17 cellular contexts compared by ENCODE assay signal in genomic region chr2:46320141-46320567, GRCh38. TPM values are rescaled to one million over a fixed set of nuclear protein-coding genes. Genes with fewer than 3 reads are reported as not detected.
DNase-seq lines count a peak whose midpoint lies in the region; ATAC-seq, FAIRE-seq and TF ChIP-seq lines count a peak whose summit lies in the region.
"Had no signal": no experiment of that assay in that cellular context is flagged by ENCODE, and none has a peak within 500 bp of the region (broad histone marks: within the 10 kb centered on the region; RNA-seq: fewer than 3 reads in every experiment).

No MANE protein-coding gene starts in this region.

- no peak for FAIRE-seq in HTR-8/SVneo (lab: Jason Lieb, UNC)

- H3K4me3 ChIP-seq in right atrium auricular region, result no peak overlapping the region
- peak overlapping the region in 1 of 4 donors; percentile 33 for H3K4me3 ChIP-seq in esophagus squamous epithelium
- H3K4me3 ChIP-seq in mucosa of stomach (ENCODE audit: low read length), result no peak overlapping the region
- H3K4me3 ChIP-seq in uterus, result no peak overlapping the region
- H3K4me3 ChIP-seq in HAP-1, result no peak overlapping the region
- peak overlapping the region in 1 of 3 donors; percentile 16 for H3K4me3 ChIP-seq in breast epithelium

- no peaks in the 10 kb centered on the region for H3K27me3 ChIP-seq in right atrium auricular region
- no peaks in the 10 kb centered on the region for H3K27me3 ChIP-seq in esophagus squamous epithelium
- H3K27me3 ChIP-seq in mucosa of stomach (ENCODE audit: control insufficient read depth, insufficient read depth, low read length), result no peaks in the 10 kb centered on the region
- H3K27me3 ChIP-seq in uterus, result no peaks in the 10 kb centered on the region
- peaks cover 21% of the 10 kb centered on the region for H3K27me3 ChIP-seq in HAP-1 (ENCODE audit: low read depth)
- no peaks in the 10 kb centered on the region for H3K27me3 ChIP-seq in breast epithelium

- H3K27ac ChIP-seq in right atrium auricular region, result peak overlapping the region; percentile 12 to 23
- peak overlapping the region in 3 of 4 donors; percentile 49 to 63 (median 57) for H3K27ac ChIP-seq in esophagus squamous epithelium
- peak overlapping the region; percentile 22 to 62 for H3K27ac ChIP-seq in uterus
- H3K27ac ChIP-seq in breast epithelium, result peak overlapping the region in 1 of 2 donors; percentile 21
- H3K27ac ChIP-seq: WERI-Rb-1 had no signal

- DNase-seq in right atrium auricular region (ENCODE audit: low spot score) (no peak), left cardiac atrium (no peak), esophagus squamous epithelium (lab: John Stamatoyannopoulos, UW) (no peak), uterus (no peak), HAP-1 (ENCODE audit: low spot score in 2 of 2) (no peak), breast epithelium (ENCODE audit: low spot score in 2 of 2) (no peak), HTR-8/SVneo (ENCODE audit: insufficient read length, low spot score) (no peak)
- DNase-seq: activated effector memory CD4-positive, alpha-beta T cell treated with Interleukin-2 at 50 U/mL for 16 hours; effector memory CD8-positive, alpha-beta T cell; GOT3; islet precursor cell; naive thymus-derived CD4-positive, alpha-beta T cell; NCI-H1092 treated with DMSO at 0.1 percent for 48 hours; stimulated activated CD4-positive, alpha-beta T cell treated with anti-CD3 and anti-CD28 coated beads, Interleukin-4, amount 100 ng/mL, for 24 hours; SW 1271; WERI-Rb-1 had no signal

- H3K9ac ChIP-seq in mucosa of stomach (ENCODE audit: low read length), result peak overlapping the region; percentile 2

- TF ChIP-seq CTCF in right atrium auricular region (IDR thresholded peaks at IDR 0.05), result no peak
- no peak for TF ChIP-seq CTCF in esophagus squamous epithelium (IDR thresholded peaks at IDR 0.05)
- no peak for TF ChIP-seq CTCF in uterus (IDR thresholded peaks at IDR 0.05)
- TF ChIP-seq CTCF in breast epithelium (IDR thresholded peaks at IDR 0.05), result no peak

- peaks cover 5% of the 10 kb centered on the region for H3K36me3 ChIP-seq in right atrium auricular region
- no peaks in the 10 kb centered on the region for H3K36me3 ChIP-seq in esophagus squamous epithelium
- H3K36me3 ChIP-seq in mucosa of stomach (ENCODE audit: control insufficient read depth, insufficient read depth, low read length), result no peaks in the 10 kb centered on the region
- H3K36me3 ChIP-seq in uterus, result no peaks in the 10 kb centered on the region
- H3K36me3 ChIP-seq in HAP-1 (replicated peaks), result no peaks in the 10 kb centered on the region
- no peaks in the 10 kb centered on the region for H3K36me3 ChIP-seq in breast epithelium
- H3K36me3 ChIP-seq: WERI-Rb-1 had no signal

- intact Hi-C loops in left cardiac atrium (cut with DNase I), result no loop called here
- intact Hi-C loops in esophagus squamous epithelium (cut with DNase I), result no loop called here
- intact Hi-C loops in uterus (cut with DNase I; ENCODE audit: low total_unique reads), result no loop called here
- intact Hi-C loops in breast epithelium (cut with DNase I; ENCODE audit: low total_unique reads), result no loop called here

- ATAC-seq in left cardiac atrium, result no peak
- ATAC-seq: effector memory CD8-positive, alpha-beta T cell; naive thymus-derived CD4-positive, alpha-beta T cell had no signal

- TF ChIP-seq POLR2A in esophagus squamous epithelium (IDR thresholded peaks at IDR 0.05) (no peak), uterus (IDR thresholded peaks at IDR 0.05) (no peak), breast epithelium (IDR thresholded peaks at IDR 0.05) (no peak)

- WGBS in esophagus squamous epithelium, 2 donors, result 68 to 69% methylated on average over 8 of the region's 8 CpGs

- H3K4me1 ChIP-seq in right atrium auricular region (peaks cover 0 to 98% of the 10 kb centered on the region in 2 donors), esophagus squamous epithelium (peaks cover 19 to 96% (median 43%) of the 10 kb centered on the region in 3 donors), mucosa of stomach (ENCODE audit: control insufficient read depth, insufficient read depth, low read length) (peaks cover 40% of the 10 kb centered on the region), uterus (peaks cover 6 to 13% of the 10 kb centered on the region in 2 donors), HAP-1 (peaks cover 4% of the 10 kb centered on the region), breast epithelium (peaks cover 0 to 3% of the 10 kb centered on the region in 2 donors)

- no peaks in the 10 kb centered on the region for H3K9me3 ChIP-seq in right atrium auricular region
- no peaks in the 10 kb centered on the region for H3K9me3 ChIP-seq in esophagus squamous epithelium
- H3K9me3 ChIP-seq in mucosa of stomach (ENCODE audit: control insufficient read depth, low read length), result no peaks in the 10 kb centered on the region
- H3K9me3 ChIP-seq in uterus, result no peaks in the 10 kb centered on the region
- no peaks in the 10 kb centered on the region for H3K9me3 ChIP-seq in HAP-1
- H3K9me3 ChIP-seq in breast epithelium, result no peaks in the 10 kb centered on the region

- in situ Hi-C loops in HAP-1 (cut with MboI; ENCODE audit: low sequenced_read_pairs), result no loop called here

RNA-seq across cellular contexts. Expression of gene EPAS1, which starts 22.9 kb away (rescaled TPM):
- total RNA-seq in right atrium auricular region (100 to 1,000 TPM; 257 to 311 TPM), left cardiac atrium (100 to 1,000 TPM; 262 to 377 TPM), esophagus squamous epithelium (100 to 1,000 TPM in 2 of 4 donors, 10 to 100 TPM in 2; 86.7 to 151 (median 105) TPM), uterus (100 to 1,000 TPM in 3 of 4 donors, 10 to 100 TPM in 1; 35.0 to 465 (median 202) TPM), breast epithelium (100 to 1,000 TPM in 2 of 3 donors, 10 to 100 TPM in 1; 92.5 to 274 (median 229) TPM)
